ENCODE assay signal across 8 cellular contexts in genomic region chr7:2553831-2554581, GRCh38. TPM values are rescaled to one million over a fixed set of nuclear protein-coding genes. Genes with fewer than 3 reads are reported as not detected.
DNase-seq lines count a peak whose midpoint lies in the region; ATAC-seq, FAIRE-seq and TF ChIP-seq lines count a peak whose summit lies in the region.

No MANE protein-coding gene starts in this region.

- 77 to 83% methylated on average over 16 of the region's 16 CpGs for WGBS in lung, 2 donors

- H3K27me3 ChIP-seq in cardiac muscle cell (no peaks in the 10 kb centered on the region), ascending aorta (no peaks in the 10 kb centered on the region), lung (ENCODE audit: control insufficient read depth, insufficient read depth) (no peaks in the 10 kb centered on the region), uterus (no peaks in the 10 kb centered on the region)

- no peak for DNase-seq in cardiac muscle cell (ENCODE audit: low read depth in 1 of 2, low spot score in 1 of 2)
- no peak for DNase-seq in left ventricle myocardium superior
- DNase-seq in ascending aorta (ENCODE audit: low spot score in 2 of 2): no peak
- DNase-seq in lung (ENCODE audit: low spot score): no peak
- DNase-seq in uterus: no peak
- no peak for DNase-seq in frontal cortex (ENCODE audit: low spot score in 2 of 2)
- no peak for DNase-seq in activated CD4-positive, alpha-beta T cell treated with anti-CD3 and anti-CD28 coated beads for 48 hours

- H3K4me3 ChIP-seq in cardiac muscle cell: peak overlapping the region; percentile 80
- H3K4me3 ChIP-seq in ascending aorta: peak overlapping the region; percentile 67 to 75
- peak overlapping the region; percentile 77 for H3K4me3 ChIP-seq in lung
- peak overlapping the region; percentile 69 to 94 for H3K4me3 ChIP-seq in uterus

- no peaks in the 10 kb centered on the region for H3K9me3 ChIP-seq in cardiac muscle cell (ENCODE audit: low read depth)
- no peaks in the 10 kb centered on the region for H3K9me3 ChIP-seq in ascending aorta
- no peaks in the 10 kb centered on the region for H3K9me3 ChIP-seq in lung (ENCODE audit: control insufficient read depth in 2 of 2, insufficient read depth in 1 of 2, low read length in 1 of 2)
- H3K9me3 ChIP-seq in uterus: no peaks in the 10 kb centered on the region

- ATAC-seq in left ventricle myocardium superior (no peak), lung (ENCODE audit: insufficient read depth, low FRiP score) (no peak), HG03378 (IDR thresholded peaks at IDR 0.05; ENCODE audit: unreplicated experiment) (no peak)

- intact Hi-C loops in left ventricle myocardium superior (cut with micrococcal nuclease): no loop called here
- intact Hi-C loops in ascending aorta (cut with DNase I): no loop called here
- intact Hi-C loops in uterus (cut with DNase I; ENCODE audit: low total_unique reads): no loop called here

- no peak for TF ChIP-seq POLR2A in uterus (IDR thresholded peaks at IDR 0.05)

- no peak for FAIRE-seq in frontal cortex (lab: Jason Lieb, UNC)

- TF ChIP-seq CTCF in cardiac muscle cell (IDR thresholded peaks at IDR 0.05; ENCODE audit: low read depth, low read length) (no peak), ascending aorta (IDR thresholded peaks at IDR 0.05) (no peak), lung (IDR thresholded peaks at IDR 0.05; ENCODE audit: control extremely low read depth, extremely low read depth) (no peak), uterus (IDR thresholded peaks at IDR 0.05) (no peak)

- H3K4me1 ChIP-seq in cardiac muscle cell (ENCODE audit: low read depth): peaks cover 14% of the 10 kb centered on the region
- H3K4me1 ChIP-seq in ascending aorta: peaks cover 0 to 17% of the 10 kb centered on the region in 2 donors
- peaks cover 0 to 8% of the 10 kb centered on the region in 2 donors for H3K4me1 ChIP-seq in lung (ENCODE audit: control insufficient read depth in 2 of 2, insufficient read depth in 2 of 2, low read length in 2 of 2)
- peaks cover 0 to 9% of the 10 kb centered on the region in 2 donors for H3K4me1 ChIP-seq in uterus

- H3K36me3 ChIP-seq in cardiac muscle cell: peaks cover 7% of the 10 kb centered on the region
- H3K36me3 ChIP-seq in ascending aorta: no peaks in the 10 kb centered on the region
- peaks cover 0 to 7% of the 10 kb centered on the region in 2 donors for H3K36me3 ChIP-seq in lung (ENCODE audit: control insufficient read depth in 2 of 2, insufficient read depth in 2 of 2, low read length in 2 of 2)
- no peaks in the 10 kb centered on the region for H3K36me3 ChIP-seq in uterus

- H3K27ac ChIP-seq in cardiac muscle cell (peak overlapping the region; percentile 5), ascending aorta (no peak overlapping the region), lung (ENCODE audit: low read depth in 1 of 2, low read length in 1 of 2) (no peak overlapping the region), uterus (no peak overlapping the region)

RNA-seq across cellular contexts. Expression of gene BRAT1, which starts 1.3 kb away (rescaled TPM):
- total RNA-seq in cardiac muscle cell (79.9 and 109 TPM in 2 replicates), left ventricle myocardium superior (16.5 TPM), ascending aorta (84.0 TPM), lung (10 to 100 TPM; 28.7 to 29.4 TPM), uterus (10 to 100 TPM; 10.3 to 44.3 (median 36.0) TPM), frontal cortex (16.7 TPM)
- polyA plus RNA-seq in cardiac muscle cell (80.5 and 106 TPM in 2 replicates), lung (10 to 100 TPM; 23.2 to 30.4 TPM)

RNA-seq across cellular contexts. Expression of gene IQCE, which starts 4.8 kb away (rescaled TPM):
- 23.4 and 41.4 TPM in 2 replicates for total RNA-seq in cardiac muscle cell
- polyA plus RNA-seq in cardiac muscle cell: 13.8 and 18.0 TPM in 2 replicates
- total RNA-seq in left ventricle myocardium superior: 11.9 TPM
- total RNA-seq in ascending aorta: 11.4 TPM
- total RNA-seq in lung: 10 to 100 TPM; 20.9 to 29.0 TPM
- polyA plus RNA-seq in lung: 10 to 100 TPM in 1 of 2 donors, 1 to 10 TPM in 1; 8.1 to 11.0 TPM
- total RNA-seq in uterus: 10 to 100 TPM in 3 of 4 donors, 1 to 10 TPM in 1; 6.8 to 28.0 (median 16.9) TPM
- 17.9 TPM for total RNA-seq in frontal cortex

RNA-seq across cellular contexts. Expression of gene LFNG, which starts 34.4 kb away (rescaled TPM):
- total RNA-seq in cardiac muscle cell: 1.3 and 1.6 TPM in 2 replicates
- polyA plus RNA-seq in cardiac muscle cell: 0.45 TPM in 1 of 2 replicates, not detected in the other
- total RNA-seq in left ventricle myocardium superior: 6.4 TPM
- total RNA-seq in ascending aorta: 102 TPM
- total RNA-seq in lung: 10 to 100 TPM; 11.5 to 47.6 TPM
- 10 to 100 TPM; 18.9 to 28.6 TPM for polyA plus RNA-seq in lung
- 10 to 100 TPM in 2 of 4 donors, 1 to 10 TPM in 1, not detected in 1; 2.3 to 30.5 (median 26.5) TPM for total RNA-seq in uterus
- total RNA-seq in frontal cortex: 9.4 TPM
